Comparison of ENCODE assay signal across 8 cellular contexts in genomic region chr1:112369389-112370285, GRCh38. TPM values are rescaled to one million over a fixed set of nuclear protein-coding genes. Genes with fewer than 3 reads are reported as not detected.
DNase-seq lines count a peak whose midpoint lies in the region; ATAC-seq and TF ChIP-seq lines count a peak whose summit lies in the region.

No MANE protein-coding gene starts in this region.

- H2BK12ac ChIP-seq in mesenchymal stem cell (ENCODE audit: low read length in 2 of 2) = no peak overlapping the region

- CTCF ChIA-PET in CD8-positive, alpha-beta T cell (lab: Charles Lee) = interaction anchor here (0.6 to 6.1 kb wide), 30 partner anchors 9 to 888 kb away, joined by 3 to 50 read pairs (median 4); no protein-coding TSS in a partner anchor
- CTCF ChIA-PET in activated CD8-positive, alpha-beta T cell treated with anti-CD3 and anti-CD28 coated beads for 36 hours (lab: Charles Lee) = interaction anchor here (0.6 to 6.9 kb wide), 33 partner anchors 8 to 888 kb away, joined by 3 to 81 read pairs (median 3); partner anchors contain the start of gene CTTNBP2NL

- peak; percentile 100 for ATAC-seq in CD8-positive, alpha-beta T cell
- peak; percentile 98 for ATAC-seq in GM19397 (IDR thresholded peaks at IDR 0.05; ENCODE audit: unreplicated experiment)
- peak; percentile 89 for ATAC-seq in HG03521 (IDR thresholded peaks at IDR 0.05; ENCODE audit: unreplicated experiment)
- ATAC-seq in activated CD8-positive, alpha-beta T cell treated with anti-CD3 and anti-CD28 coated beads for 36 hours = peak; percentile 100

- H4K8ac ChIP-seq in mesenchymal stem cell (ENCODE audit: low read length) = no peak overlapping the region

- peak overlapping the region; percentile 26 for H3K4me2 ChIP-seq in mesenchymal stem cell (ENCODE audit: low read length, poor library complexity, severe bottlenecking)

- H3K14ac ChIP-seq in mesenchymal stem cell (ENCODE audit: low read length in 2 of 2) = no peak overlapping the region

- peaks cover 4% of the 10 kb centered on the region for H3K4me1 Mint-ChIP-seq in CD8-positive, alpha-beta T cell (ENCODE audit: low read depth)
- peaks cover 3% of the 10 kb centered on the region for H3K4me1 Mint-ChIP-seq in activated CD8-positive, alpha-beta T cell treated with anti-CD3 and anti-CD28 coated beads for 36 hours (ENCODE audit: low read depth)

- H2BK120ac ChIP-seq in mesenchymal stem cell (ENCODE audit: low read depth, low read length) = no peak overlapping the region

- no peak overlapping the region for H4K91ac ChIP-seq in mesenchymal stem cell (ENCODE audit: low read length)

- H3K9ac ChIP-seq in mesenchymal stem cell (ENCODE audit: low read length) = no peak overlapping the region

- POLR2A ChIA-PET in CD8-positive, alpha-beta T cell (lab: Charles Lee) = no interaction called here
- POLR2A ChIA-PET in activated CD8-positive, alpha-beta T cell treated with anti-CD3 and anti-CD28 coated beads for 36 hours (lab: Charles Lee) = no interaction called here

- H3K4me3 Mint-ChIP-seq in CD8-positive, alpha-beta T cell = no peak overlapping the region
- no peak overlapping the region for H3K4me3 Mint-ChIP-seq in activated CD8-positive, alpha-beta T cell treated with anti-CD3 and anti-CD28 coated beads for 36 hours

- H3K79me1 ChIP-seq in mesenchymal stem cell (replicated peaks; ENCODE audit: low read length, poor library complexity, severe bottlenecking) = no peaks in the 10 kb centered on the region

- no peak overlapping the region for H2BK5ac ChIP-seq in mesenchymal stem cell (ENCODE audit: low read depth, low read length, poor library complexity, severe bottlenecking)

- H2AK5ac ChIP-seq in mesenchymal stem cell (ENCODE audit: low read length, severe bottlenecking) = no peak overlapping the region

- peaks cover 42% of the 10 kb centered on the region for H3K27me3 Mint-ChIP-seq in CD8-positive, alpha-beta T cell (ENCODE audit: low read depth)
- H3K27me3 Mint-ChIP-seq in activated CD8-positive, alpha-beta T cell treated with anti-CD3 and anti-CD28 coated beads for 36 hours = peaks cover 31% of the 10 kb centered on the region

- H3K4me3 ChIP-seq in CD8-positive, alpha-beta T cell (ENCODE audit: low read depth, low read length) = no peak overlapping the region
- H3K4me3 ChIP-seq in mesenchymal stem cell (ENCODE audit: insufficient read depth in 1 of 2, low read depth in 1 of 2, low read length in 2 of 2) = peak overlapping the region in 1 of 2 experiments; percentile 46

- WGBS in mesenchymal stem cell = 10% methylated on average over 10 of the region's 16 CpGs

- H3K36me3 Mint-ChIP-seq in CD8-positive, alpha-beta T cell = no peaks in the 10 kb centered on the region
- H3K36me3 Mint-ChIP-seq in activated CD8-positive, alpha-beta T cell treated with anti-CD3 and anti-CD28 coated beads for 36 hours (ENCODE audit: low read depth) = no peaks in the 10 kb centered on the region

- no peak overlapping the region for H2AFZ ChIP-seq in mesenchymal stem cell (ENCODE audit: low read depth, low read length)

- H3K4ac ChIP-seq in mesenchymal stem cell (ENCODE audit: low read depth in 1 of 2, low read length in 2 of 2) = no peak overlapping the region

- no peak overlapping the region for H3K27ac ChIP-seq in CD8-positive, alpha-beta T cell (ENCODE audit: low read depth, low read length)
- H3K27ac ChIP-seq in mesenchymal stem cell (ENCODE audit: low read length, poor library complexity, severe bottlenecking) = no peak overlapping the region

- TF ChIP-seq CTCF in CD8-positive, alpha-beta T cell (IDR thresholded peaks at IDR 0.05) = peak; percentile 93
- TF ChIP-seq CTCF in activated CD8-positive, alpha-beta T cell treated with anti-CD3 and anti-CD28 coated beads for 36 hours (IDR thresholded peaks at IDR 0.05) = peak; percentile 95

- intact Hi-C loops in CD8-positive, alpha-beta T cell (cut with DNase I, micrococcal nuclease) = loop anchor here (2.0 to 10.0 kb wide), 4 partner anchors 71 to 885 kb away; no protein-coding TSS in a partner anchor
- intact Hi-C loops in activated CD8-positive, alpha-beta T cell treated with anti-CD3 and anti-CD28 coated beads for 36 hours (cut with micrococcal nuclease) = no loop called here

- H2BK15ac ChIP-seq in mesenchymal stem cell (ENCODE audit: low read depth, poor library complexity, severe bottlenecking) = no peak overlapping the region

- peak; percentile 71 to 87 (median 79) for DNase-seq in CD8-positive, alpha-beta T cell
- peak; percentile 63 for DNase-seq in NCI-H82 treated with DMSO at 0.1 percent for 48 hours (lab: John Stamatoyannopoulos, UW; ENCODE audit: unreplicated experiment)
- DNase-seq in activated CD8-positive, alpha-beta T cell treated with anti-CD3 and anti-CD28 coated beads for 36 hours = peak; percentile 90
- peak; percentile 93 for DNase-seq in ecto neural progenitor cell (ENCODE audit: low spot score)
- DNase-seq in mesenchymal stem cell = peak; percentile 81
- DNase-seq in stimulated activated CD8-positive, alpha-beta memory T cell treated with anti-CD3 and anti-CD28 coated beads, Interleukin-15, amount 100 ng/mL, for 24 hours (ENCODE audit: low read depth) = peak; percentile 74

- H3K23ac ChIP-seq in mesenchymal stem cell (ENCODE audit: low read length in 2 of 2) = no peak overlapping the region

- H3K9me3 Mint-ChIP-seq in CD8-positive, alpha-beta T cell = no peaks in the 10 kb centered on the region
- no peaks in the 10 kb centered on the region for H3K9me3 Mint-ChIP-seq in activated CD8-positive, alpha-beta T cell treated with anti-CD3 and anti-CD28 coated beads for 36 hours

- H3K27me3 ChIP-seq in CD8-positive, alpha-beta T cell (ENCODE audit: insufficient read depth, low read length) = no peaks in the 10 kb centered on the region
- peaks cover 25 to 44% of the 10 kb centered on the region in 2 experiments for H3K27me3 ChIP-seq in mesenchymal stem cell (ENCODE audit: control insufficient read depth in 1 of 2, insufficient read depth in 1 of 2, low read length in 2 of 2)

- H3K4me1 ChIP-seq in CD8-positive, alpha-beta T cell (ENCODE audit: insufficient read depth, low read length) = no peaks in the 10 kb centered on the region
- H3K4me1 ChIP-seq in mesenchymal stem cell (ENCODE audit: control insufficient read depth, insufficient read depth, low read depth, low read length) = no peaks in the 10 kb centered on the region

- H3K18ac ChIP-seq in mesenchymal stem cell (ENCODE audit: low read depth in 1 of 2, low read length in 2 of 2) = peak overlapping the region in 1 of 2 experiments; percentile 34

- no peak overlapping the region for H3K27ac Mint-ChIP-seq in CD8-positive, alpha-beta T cell
- H3K27ac Mint-ChIP-seq in activated CD8-positive, alpha-beta T cell treated with anti-CD3 and anti-CD28 coated beads for 36 hours = no peak overlapping the region

- H3K36me3 ChIP-seq in CD8-positive, alpha-beta T cell (ENCODE audit: insufficient read depth, low read length) = no peaks in the 10 kb centered on the region
- H3K36me3 ChIP-seq in mesenchymal stem cell (ENCODE audit: control insufficient read depth in 1 of 2, insufficient read depth in 2 of 2, low read depth in 1 of 2, low read length in 2 of 2) = no peaks in the 10 kb centered on the region

- H3K9me3 ChIP-seq in CD8-positive, alpha-beta T cell (ENCODE audit: low read length) = no peaks in the 10 kb centered on the region
- H3K9me3 ChIP-seq in mesenchymal stem cell (ENCODE audit: control insufficient read depth, low read length) = no peaks in the 10 kb centered on the region

RNA-seq across cellular contexts. Expression of gene CTTNBP2NL, which starts 26.4 kb away (rescaled TPM):
- not detected for total RNA-seq in CD8-positive, alpha-beta T cell
- 1 to 10 TPM; 1.1 to 1.7 TPM for total RNA-seq in activated CD8-positive, alpha-beta T cell treated with anti-CD3 and anti-CD28 coated beads for 36 hours
- 16.2 TPM for polyA plus RNA-seq in mesenchymal stem cell (2013, experiment 1 of 2)
- 17.4 TPM for polyA plus RNA-seq in mesenchymal stem cell (2013, experiment 2 of 2)
